Comparison of ENCODE assay signal across 13 cellular contexts in the genomic region with DNA sequence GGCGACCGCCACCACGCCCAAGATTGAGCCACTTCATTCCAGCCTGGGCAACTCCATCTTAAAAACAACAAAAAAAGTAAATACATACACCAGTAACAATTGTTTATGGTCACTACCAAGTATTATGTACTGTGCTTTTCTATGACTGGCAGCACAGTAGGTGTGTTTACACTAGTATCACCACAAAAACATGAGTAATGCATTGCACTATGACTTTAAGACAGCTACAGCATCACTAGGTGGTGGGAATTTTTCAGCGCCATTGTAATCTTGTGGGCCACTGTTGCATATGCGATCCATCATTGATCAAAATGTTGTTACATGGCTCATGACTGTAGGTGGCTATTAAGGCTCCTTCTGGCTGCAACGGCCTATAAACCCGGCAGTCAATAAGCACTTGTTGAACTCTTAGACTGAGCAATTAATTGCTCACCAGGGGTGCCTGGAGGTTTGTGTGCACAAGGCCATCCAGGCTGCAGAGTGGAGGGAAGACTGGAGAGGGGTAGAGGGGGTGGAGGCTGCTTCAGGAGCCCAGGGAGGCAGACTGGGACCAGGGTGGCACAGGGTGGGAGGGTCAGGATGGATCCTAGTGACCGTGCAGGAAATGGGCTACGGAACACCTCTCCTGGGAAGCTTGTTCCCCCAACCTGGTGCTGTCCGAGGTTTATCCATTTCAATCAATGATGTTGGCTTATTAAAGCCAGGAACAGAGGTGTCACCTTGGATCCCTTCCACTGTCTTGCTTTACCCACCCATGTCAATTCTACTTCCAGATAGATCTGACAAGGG. TPM values are rescaled to one million over a fixed set of nuclear protein-coding genes. Genes with fewer than 3 reads are reported as not detected.
DNase-seq lines count a peak whose midpoint lies in the region; ATAC-seq and TF ChIP-seq lines count a peak whose summit lies in the region.
"Had no signal": no experiment of that assay in that cellular context is flagged by ENCODE, and none has a peak within 500 bp of the region (broad histone marks: within the 10 kb centered on the region; RNA-seq: fewer than 3 reads in every experiment).

No MANE protein-coding gene starts in this region.

- H3K27ac Mint-ChIP-seq in progenitor cell of endocrine pancreas: peak overlapping the region; percentile 85

- no peaks in the 10 kb centered on the region for H3K4me1 Mint-ChIP-seq in progenitor cell of endocrine pancreas (ENCODE audit: low read depth)

- no peak overlapping the region for H3K4me3 Mint-ChIP-seq in progenitor cell of endocrine pancreas (ENCODE audit: low read depth)

- TF ChIP-seq CTCF in progenitor cell of endocrine pancreas (IDR thresholded peaks at IDR 0.05; ENCODE audit: unreplicated experiment): no peak

- no peaks in the 10 kb centered on the region for H3K27me3 Mint-ChIP-seq in progenitor cell of endocrine pancreas

- no peak for ATAC-seq in HG02970 (IDR thresholded peaks at IDR 0.05; ENCODE audit: low FRiP score, unreplicated experiment)

- H3K36me3 Mint-ChIP-seq in progenitor cell of endocrine pancreas (ENCODE audit: insufficient read depth): no peaks in the 10 kb centered on the region

- H3K9me3 Mint-ChIP-seq in progenitor cell of endocrine pancreas (ENCODE audit: low read depth): no peaks in the 10 kb centered on the region

- DNase-seq in NCI-H2227 (lab: John Stamatoyannopoulos, UW; ENCODE audit: unreplicated experiment) (peak; percentile 31), NCI-H2227 treated with DMSO at 0.1 percent for 48 hours (lab: John Stamatoyannopoulos, UW) (no peak), NCI-H1417 (lab: John Stamatoyannopoulos, UW) (peak in 2 of 3 experiments; percentile 92 to 98), amniotic epithelial cell (ENCODE audit: low read depth) (peak; percentile 22), progenitor cell of endocrine pancreas (ENCODE audit: low spot score, unreplicated experiment) (no peak), RPMI8226 (no peak), COLO668 (lab: John Stamatoyannopoulos, UW; ENCODE audit: unreplicated experiment) (no peak)
- DNase-seq: activated effector memory CD4-positive, alpha-beta T cell treated with Interleukin-2 at 50 U/mL for 16 hours; dorsolateral prefrontal cortex; glutamatergic neuron; midbrain; retina had no signal

RNA-seq across cellular contexts. Expression of a gene that starts 17.9 kb away (rescaled TPM):
- 141 and 145 TPM in 2 replicates for total RNA-seq in progenitor cell of endocrine pancreas

RNA-seq across cellular contexts. Expression of a gene that starts 47.1 kb away (rescaled TPM):
- 35.3 TPM in 2 replicates for total RNA-seq in progenitor cell of endocrine pancreas

RNA-seq across cellular contexts. Expression of a gene that starts 47.8 kb away (rescaled TPM):
- 192 and 194 TPM in 2 replicates for total RNA-seq in progenitor cell of endocrine pancreas

Comparison
In these comparisons a context has a peak if more than half of its experiments do, and no peak if none do; other contexts are left out.
1. DNase-seq: peak in NCI-H2227 (single experiment), NCI-H1417 (2 of 3) and amniotic epithelial cell (single experiment); none in NCI-H2227 treated with DMSO at 0.1 percent for 48 hours (single experiment), progenitor cell of endocrine pancreas (single experiment), RPMI8226 (single experiment) and COLO668 (single experiment).